Comparison of ENCODE assay signal across 1 cellular context in the genomic region with DNA sequence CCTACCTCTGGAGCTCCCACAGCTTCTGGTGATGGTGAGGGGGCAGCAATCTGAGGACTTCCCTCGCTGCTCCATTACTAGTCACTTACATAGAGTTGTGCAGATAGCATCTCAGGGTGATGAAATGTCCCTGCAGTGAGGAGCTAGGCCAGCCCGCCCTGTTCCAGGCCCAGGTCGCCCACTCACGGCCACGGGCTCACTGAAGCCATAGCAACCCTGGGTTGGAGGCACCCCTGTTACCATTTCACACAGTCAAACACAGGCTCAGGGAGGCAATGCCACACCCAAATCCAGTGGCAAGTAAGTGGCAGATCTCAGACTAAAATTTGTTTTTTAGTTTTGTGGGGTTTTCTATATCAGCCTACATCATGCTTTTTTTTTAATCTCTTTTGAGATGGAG.
TF ChIP-seq lines count a peak whose summit lies in the region.

No MANE protein-coding gene starts in this region.

TF ChIP-seq in K562, 482 proteins besides CTCF, POLR2A, EP300 and RAD21 (continued from another document):
- TF ChIP-seq HMBOX1 (IDR thresholded peaks at IDR 0.05) (peak; percentile 94), NR2C2 (CRISPR knock-in tag; IDR thresholded peaks at IDR 0.05) (no peak), NR2C2 (tag; IDR thresholded peaks at IDR 0.05) (peak; percentile 38; the same call in 1 of the 2 replicates), ZNF431 (CRISPR knock-in tag; IDR thresholded peaks at IDR 0.05) (no peak), RUNX1 (IDR thresholded peaks at IDR 0.05; ENCODE audit: low read depth) (no peak), RBM17 (IDR thresholded peaks at IDR 0.05; ENCODE audit: borderline replicate concordance, low read depth, low read length) (no peak), EGR1 (conservative IDR thresholded peaks at IDR 0.05) (peak; percentile 83), SMARCE1 (IDR thresholded peaks at IDR 0.05) (0 out of 2 replicates have a peak, but pooled peaks have one; percentile 20), ATF7 (IDR thresholded peaks at IDR 0.05) (peak; percentile 84), BRD9 (IDR thresholded peaks at IDR 0.05; ENCODE audit: low read depth, partially characterized antibody) (peak; percentile 35), CTBP1 (IDR thresholded peaks at IDR 0.05; ENCODE audit: borderline replicate concordance) (peak; percentile 87), RBFOX2 (IDR thresholded peaks at IDR 0.05; ENCODE audit: low read depth, low read length) (0 out of 2 replicates have a peak, but pooled peaks have one; percentile 29)
- TF ChIP-seq, protein P1, sequence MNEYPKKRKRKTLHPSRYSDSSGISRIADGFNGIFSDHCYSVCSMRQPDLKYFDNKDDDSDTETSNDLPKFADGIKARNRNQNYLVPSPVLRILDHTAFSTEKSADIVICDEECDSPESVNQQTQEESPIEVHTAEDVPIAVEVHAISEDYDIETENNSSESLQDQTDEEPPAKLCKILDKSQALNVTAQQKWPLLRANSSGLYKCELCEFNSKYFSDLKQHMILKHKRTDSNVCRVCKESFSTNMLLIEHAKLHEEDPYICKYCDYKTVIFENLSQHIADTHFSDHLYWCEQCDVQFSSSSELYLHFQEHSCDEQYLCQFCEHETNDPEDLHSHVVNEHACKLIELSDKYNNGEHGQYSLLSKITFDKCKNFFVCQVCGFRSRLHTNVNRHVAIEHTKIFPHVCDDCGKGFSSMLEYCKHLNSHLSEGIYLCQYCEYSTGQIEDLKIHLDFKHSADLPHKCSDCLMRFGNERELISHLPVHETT (CRISPR knock-in tag; conservative IDR thresholded peaks at IDR 0.05 in 1 of 2, IDR thresholded peaks at IDR 0.05 in 1 of 2) = no peak
- TF ChIP-seq, protein P2, sequence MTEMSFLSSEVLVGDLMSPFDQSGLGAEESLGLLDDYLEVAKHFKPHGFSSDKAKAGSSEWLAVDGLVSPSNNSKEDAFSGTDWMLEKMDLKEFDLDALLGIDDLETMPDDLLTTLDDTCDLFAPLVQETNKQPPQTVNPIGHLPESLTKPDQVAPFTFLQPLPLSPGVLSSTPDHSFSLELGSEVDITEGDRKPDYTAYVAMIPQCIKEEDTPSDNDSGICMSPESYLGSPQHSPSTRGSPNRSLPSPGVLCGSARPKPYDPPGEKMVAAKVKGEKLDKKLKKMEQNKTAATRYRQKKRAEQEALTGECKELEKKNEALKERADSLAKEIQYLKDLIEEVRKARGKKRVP (CRISPR knock-in tag; IDR thresholded peaks at IDR 0.05) = 0 out of 2 replicates have a peak, but pooled peaks have one; percentile 63
- TF ChIP-seq, protein P3, sequence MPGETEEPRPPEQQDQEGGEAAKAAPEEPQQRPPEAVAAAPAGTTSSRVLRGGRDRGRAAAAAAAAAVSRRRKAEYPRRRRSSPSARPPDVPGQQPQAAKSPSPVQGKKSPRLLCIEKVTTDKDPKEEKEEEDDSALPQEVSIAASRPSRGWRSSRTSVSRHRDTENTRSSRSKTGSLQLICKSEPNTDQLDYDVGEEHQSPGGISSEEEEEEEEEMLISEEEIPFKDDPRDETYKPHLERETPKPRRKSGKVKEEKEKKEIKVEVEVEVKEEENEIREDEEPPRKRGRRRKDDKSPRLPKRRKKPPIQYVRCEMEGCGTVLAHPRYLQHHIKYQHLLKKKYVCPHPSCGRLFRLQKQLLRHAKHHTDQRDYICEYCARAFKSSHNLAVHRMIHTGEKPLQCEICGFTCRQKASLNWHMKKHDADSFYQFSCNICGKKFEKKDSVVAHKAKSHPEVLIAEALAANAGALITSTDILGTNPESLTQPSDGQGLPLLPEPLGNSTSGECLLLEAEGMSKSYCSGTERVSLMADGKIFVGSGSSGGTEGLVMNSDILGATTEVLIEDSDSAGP (CRISPR knock-in tag; IDR thresholded peaks at IDR 0.05) = no peak
